In genomic region chr7:106347229-106347833, GRCh38 we compare ENCODE assay signal across 1 cellular context.
TF ChIP-seq lines count a peak whose summit lies in the region.

No MANE protein-coding gene starts in this region.

TF ChIP-seq in GM12878, 131 proteins besides CTCF, POLR2A, EP300 and RAD21 (continued from another document):
- TF ChIP-seq MTA3 (IDR thresholded peaks at IDR 0.05; ENCODE audit: borderline replicate concordance, low read length) (peak; percentile 12; the same call in 1 of the 2 replicates), ESRRA (IDR thresholded peaks at IDR 0.05; ENCODE audit: low read length) (no peak)
TF ChIP-seq in GM12878: peak in this region for 10.
